In the genomic region with DNA sequence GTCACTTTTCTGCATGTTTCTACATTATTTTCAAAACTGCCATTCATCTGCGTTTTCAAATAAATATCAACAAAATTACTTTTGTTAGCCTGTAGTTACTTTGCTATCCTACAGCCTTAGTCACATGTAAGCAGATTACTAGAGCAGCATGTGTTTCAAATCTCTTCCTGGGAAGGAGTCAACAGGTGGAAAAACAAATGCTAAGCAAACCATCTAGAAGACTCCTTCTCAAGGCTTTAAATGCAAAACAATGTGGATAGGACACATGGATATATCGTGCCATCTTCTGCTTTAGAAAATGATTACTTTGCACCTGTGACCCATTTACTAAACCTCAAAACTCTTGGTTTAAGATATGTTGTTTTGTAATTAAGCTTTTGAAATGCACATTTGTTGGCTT, we compare ENCODE assay signal across 19 cellular contexts.
A peak's percentile ranks its signal among the peaks of the same experiment; 100 is the strongest.
DNase-seq lines count a peak whose midpoint lies in the region; ATAC-seq, FAIRE-seq and TF ChIP-seq lines count a peak whose summit lies in the region.
"Had no signal": no experiment of that assay in that cellular context is flagged by ENCODE, and none has a peak within 500 bp of the region (broad histone marks: within the 10 kb centered on the region; RNA-seq: fewer than 3 reads in every experiment).

No MANE protein-coding gene starts in this region.

- H3K9me2 ChIP-seq in OCI-LY7 (ENCODE audit: insufficient read depth, low read length) = no peaks in the 10 kb centered on the region

- no peak overlapping the region for H3K27ac Mint-ChIP-seq in natural killer cell treated with Interleukin-12 subunit alpha and Interleukin-12 subunit beta and Interleukin-15 and Interleukin-18, amount 100 ng/mL, for 72 hours
- H3K27ac Mint-ChIP-seq: CD4-positive, alpha-beta T cell had no signal

- H3K9me1 ChIP-seq in keratinocyte (ENCODE audit: control insufficient read depth, extremely low read depth, insufficient read depth, low read length) = no peaks in the 10 kb centered on the region

- TF ChIP-seq CTCF in keratinocyte (optimal IDR thresholded peaks at IDR 0.05 in 1 of 3, IDR thresholded peaks at IDR 0.05 in 1 of 3, conservative IDR thresholded peaks at IDR 0.05 in 1 of 3; ENCODE audit: extremely low read depth in 1 of 3, insufficient read depth in 2 of 3, low read length in 3 of 3) (no peak), OCI-LY7 (conservative IDR thresholded peaks at IDR 0.05; ENCODE audit: low read length) (no peak)

- ATAC-seq in natural killer cell treated with Interleukin-12 subunit alpha and Interleukin-12 subunit beta and Interleukin-15 and Interleukin-18, amount 100 ng/mL, for 72 hours = no peak
- no peak for ATAC-seq in HG03457 (IDR thresholded peaks at IDR 0.05; ENCODE audit: unreplicated experiment)
- ATAC-seq: A549, HCT116 had no signal

- no peaks in the 10 kb centered on the region for H3K9me3 Mint-ChIP-seq in natural killer cell treated with Interleukin-12 subunit alpha and Interleukin-12 subunit beta and Interleukin-15 and Interleukin-18, amount 100 ng/mL, for 72 hours

- no peak overlapping the region for H2AFZ ChIP-seq in keratinocyte (ENCODE audit: control insufficient read depth, low read length)
- no peak overlapping the region for H2AFZ ChIP-seq in OCI-LY7 (ENCODE audit: low read length)
- H2AFZ ChIP-seq: GM23248 had no signal

- dilution Hi-C loops in keratinocyte (cut with MboI; ENCODE audit: extremely low pct_ligation_motif_present, low sequenced_read_pairs) = no loop called here

- H3K36me3 ChIP-seq in keratinocyte (ENCODE audit: control insufficient read depth in 2 of 2, extremely low read depth in 1 of 2, insufficient read depth in 2 of 2, low read length in 2 of 2) (no peaks in the 10 kb centered on the region), OCI-LY7 (ENCODE audit: insufficient read depth, low read length) (no peaks in the 10 kb centered on the region)

- CTCF ChIA-PET in OCI-LY7 (lab: Charles Lee; ENCODE audit: unreplicated experiment) = no interaction called here

- intact Hi-C loops in OCI-LY7 (cut with micrococcal nuclease; ENCODE audit: unreplicated experiment) = no loop called here

- H3K9me3 ChIP-seq in keratinocyte (ENCODE audit: control insufficient read depth, low read depth, low read length) = no peaks in the 10 kb centered on the region
- H3K9me3 ChIP-seq in OCI-LY7 (ENCODE audit: low read length) = 0 out of 2 replicates have a peak, but pooled peaks cover 5% of the 10 kb centered on the region

- FAIRE-seq in GM18507 (lab: Jason Lieb, UNC) (peak; percentile 42), HTR-8/SVneo (lab: Jason Lieb, UNC) (peak; percentile 36), keratinocyte (lab: Jason Lieb, UNC) (peak; percentile 29)

- no peak overlapping the region for H3K4me3 Mint-ChIP-seq in natural killer cell treated with Interleukin-12 subunit alpha and Interleukin-12 subunit beta and Interleukin-15 and Interleukin-18, amount 100 ng/mL, for 72 hours
- H3K4me3 Mint-ChIP-seq: CD4-positive, alpha-beta T cell had no signal

- H3K4me1 ChIP-seq in keratinocyte (ENCODE audit: control insufficient read depth, extremely low read depth, insufficient read depth, low read length) (peaks cover 3% of the 10 kb centered on the region), OCI-LY7 (ENCODE audit: insufficient read depth, low read length, poor library complexity, severe bottlenecking) (peaks cover 4% of the 10 kb centered on the region)

- no peaks in the 10 kb centered on the region for H3K36me3 Mint-ChIP-seq in natural killer cell treated with Interleukin-12 subunit alpha and Interleukin-12 subunit beta and Interleukin-15 and Interleukin-18, amount 100 ng/mL, for 72 hours

- H3K4me1 Mint-ChIP-seq in natural killer cell treated with Interleukin-12 subunit alpha and Interleukin-12 subunit beta and Interleukin-15 and Interleukin-18, amount 100 ng/mL, for 72 hours (ENCODE audit: low read depth in 2 of 2) = peaks cover 28 to 35% of the 10 kb centered on the region in 2 donors

- H3K4me3 ChIP-seq in keratinocyte (ENCODE audit: control insufficient read depth in 2 of 3, extremely low read depth in 1 of 3, insufficient read depth in 2 of 3, low read depth in 1 of 3, low read length in 3 of 3) (no peak overlapping the region), OCI-LY7 (ENCODE audit: low read depth, low read length, poor library complexity, severe bottlenecking) (no peak overlapping the region)
- H3K4me3 ChIP-seq: A549, GM23248 had no signal

- H3K27ac ChIP-seq in keratinocyte (ENCODE audit: control insufficient read depth, insufficient read depth, low read length) = no peak overlapping the region
- no peak overlapping the region for H3K27ac ChIP-seq in OCI-LY7 (ENCODE audit: low read depth, low read length, poor library complexity, severe bottlenecking)
- H3K27ac ChIP-seq: 22Rv1, A549, C4-2B, GM23248 had no signal

- H3K4me2 ChIP-seq in keratinocyte (ENCODE audit: control insufficient read depth, extremely low read depth, insufficient read depth, low read depth, low read length) (no peak overlapping the region), OCI-LY7 (ENCODE audit: low read length) (no peak overlapping the region)
- H3K4me2 ChIP-seq: A549 had no signal

- no TSS peak for BruUV-seq in OCI-LY7 (replicated peaks; lab: Mats Ljungman, UMichigan)

- H3K79me2 ChIP-seq in keratinocyte (ENCODE audit: control insufficient read depth, insufficient read depth, low read length) (no peaks in the 10 kb centered on the region), OCI-LY7 (ENCODE audit: insufficient read depth, low read depth, low read length) (no peaks in the 10 kb centered on the region)

- no peak overlapping the region for H3K9ac ChIP-seq in keratinocyte (ENCODE audit: control insufficient read depth, extremely low read depth, insufficient read depth, low read length)
- H3K9ac ChIP-seq: GM23248 had no signal

- POLR2A ChIA-PET in OCI-LY7 (lab: Charles Lee) = interaction anchor here (1.4 to 1.5 kb wide), 2 partner anchors 12 to 148 kb away, joined by 3 to 4 read pairs; no protein-coding TSS in a partner anchor

- H3K27me3 ChIP-seq in keratinocyte (ENCODE audit: control insufficient read depth, extremely low read depth, insufficient read depth, low read length) = no peaks in the 10 kb centered on the region

- no peaks in the 10 kb centered on the region for H4K20me1 ChIP-seq in keratinocyte (ENCODE audit: control insufficient read depth, extremely low read depth, insufficient read depth, low read length)
- no peaks in the 10 kb centered on the region for H4K20me1 ChIP-seq in OCI-LY7 (ENCODE audit: insufficient read depth, low read length)

- no peak for DNase-seq in GM18507 (ENCODE audit: extremely low spot score, insufficient read length, low read depth)
- DNase-seq in HTR-8/SVneo (ENCODE audit: insufficient read length, low spot score) = no peak
- peak; percentile 40 for DNase-seq in NCI-H82 (lab: John Stamatoyannopoulos, UW)
- no peak for DNase-seq in keratinocyte (ENCODE audit: low read depth, low spot score)
- DNase-seq in NCI-H1694 treated with DMSO at 0.1 percent for 48 hours (lab: John Stamatoyannopoulos, UW) = no peak
- DNase-seq in OCI-LY7 (ENCODE audit: low spot score) = no peak
- no peak for DNase-seq in natural killer cell treated with Interleukin-12 subunit alpha and Interleukin-12 subunit beta and Interleukin-15 and Interleukin-18, amount 100 ng/mL, for 72 hours (ENCODE audit: low spot score)
- DNase-seq: AML-193; Calu3; CD4-positive, alpha-beta T cell; DMS79 treated with DMSO at 0.1 percent for 48 hours; GF-D8; GM23248; H7 had no signal

- H3K27me3 Mint-ChIP-seq in natural killer cell treated with Interleukin-12 subunit alpha and Interleukin-12 subunit beta and Interleukin-15 and Interleukin-18, amount 100 ng/mL, for 72 hours = peaks cover 9% of the 10 kb centered on the region in 2 donors
